ENCODE assay signal across 15 cellular contexts in genomic region chr3:13483286-13483685, GRCh38.
"Had no signal": no experiment of that assay in that cellular context is flagged by ENCODE, and none has a peak within 500 bp of the region (broad histone marks: within the 10 kb centered on the region; RNA-seq: fewer than 3 reads in every experiment).

No MANE protein-coding gene starts in this region.

- H3K27ac ChIP-seq: prostate gland, thoracic aorta, uterus had no signal

- H3K9me3 Mint-ChIP-seq: natural killer cell; stimulated activated naive CD8-positive, alpha-beta T cell treated with anti-CD3 and anti-CD28 coated beads, Interleukin-15, Interleukin-2, amounts not matched to agents 100 ng/mL and 50 ng/mL, for 24 hours had no signal

- H3K4me3 Mint-ChIP-seq: natural killer cell; stimulated activated naive CD8-positive, alpha-beta T cell treated with anti-CD3 and anti-CD28 coated beads, Interleukin-15, Interleukin-2, amounts not matched to agents 100 ng/mL and 50 ng/mL, for 24 hours had no signal

- ATAC-seq: mucosa of descending colon, natural killer cell had no signal

- H3K36me3 Mint-ChIP-seq: natural killer cell had no signal

- H3K9me3 ChIP-seq: colonic mucosa, mucosa of descending colon, prostate gland, thoracic aorta, uterus had no signal

- H3K4me1 ChIP-seq: prostate gland, uterus had no signal

- DNase-seq: activated CD4-positive, alpha-beta T cell treated with anti-CD3 and anti-CD28 coated beads, Interleukin-2, amount 50 U/mL, for 48 hours; activated CD4-positive, CD25-positive, alpha-beta regulatory T cell treated with anti-CD3 and anti-CD28 coated beads, Interleukin-2, amount 50 U/mL, for 72 hours; activated gamma-delta T cell treated with Interleukin-2 at 50 U/mL for 16 hours; activated T-cell treated with anti-CD3 and anti-CD28 coated beads, Interleukin-2, amount 50 U/mL, for 48 hours; colonic mucosa; effector CD4-positive, alpha-beta T cell; hippocampal formation; natural killer cell; nucleus accumbens; stimulated activated CD4-positive, alpha-beta T cell treated with anti-CD3 and anti-CD28 coated beads, Interleukin-4, amount 100 ng/mL, for 1 hour; uterus had no signal

- H3K27me3 ChIP-seq: colonic mucosa, uterus had no signal

- H3K27ac Mint-ChIP-seq: stimulated activated naive CD8-positive, alpha-beta T cell treated with anti-CD3 and anti-CD28 coated beads, Interleukin-15, Interleukin-2, amounts not matched to agents 100 ng/mL and 50 ng/mL, for 24 hours had no signal

- H3K27me3 Mint-ChIP-seq: stimulated activated naive CD8-positive, alpha-beta T cell treated with anti-CD3 and anti-CD28 coated beads, Interleukin-15, Interleukin-2, amounts not matched to agents 100 ng/mL and 50 ng/mL, for 24 hours had no signal

- H3K36me3 ChIP-seq: colonic mucosa, prostate gland, thoracic aorta, uterus had no signal

- H3K4me3 ChIP-seq: colonic mucosa, mucosa of descending colon, prostate gland, thoracic aorta, uterus had no signal
